ENCODE assay signal across 16 cellular contexts in genomic region chr1:47190807-47191206, GRCh38. TPM values are rescaled to one million over a fixed set of nuclear protein-coding genes. Genes with fewer than 3 reads are reported as not detected.
DNase-seq lines count a peak whose midpoint lies in the region; FAIRE-seq and TF ChIP-seq lines count a peak whose summit lies in the region.
"Had no signal": no experiment of that assay in that cellular context is flagged by ENCODE, and none has a peak within 500 bp of the region (broad histone marks: within the 10 kb centered on the region; RNA-seq: fewer than 3 reads in every experiment).

No MANE protein-coding gene starts in this region.

- H3K27ac Mint-ChIP-seq in astrocyte (ENCODE audit: unreplicated experiment), result peak overlapping the region; percentile 26
- peak overlapping the region; percentile 82 to 93 (median 93) for H3K27ac Mint-ChIP-seq in nephron
- H3K27ac Mint-ChIP-seq: activated naive CD4-positive, alpha-beta T cell treated with anti-CD3 and anti-CD28 coated beads, Interleukin-2, amount 10 ng/mL, durations not matched to agents 7 days and 5 days; T-helper 1 cell treated with Interleukin-12 subunit alpha and Interleukin-12 subunit beta and Interleukin-4 antibody, amounts not matched to agents 30 μg/mL and 1 μg/mL, for 36 hours had no signal

- TF ChIP-seq POLR2A in transverse colon (IDR thresholded peaks at IDR 0.05), result no peak

- H3K4me1 Mint-ChIP-seq in astrocyte (ENCODE audit: low read depth, unreplicated experiment) (peaks cover 20% of the 10 kb centered on the region), nephron (peaks cover 34% of the 10 kb centered on the region)
- H3K4me1 Mint-ChIP-seq: activated naive CD4-positive, alpha-beta T cell treated with anti-CD3 and anti-CD28 coated beads, Interleukin-2, amount 10 ng/mL, durations not matched to agents 7 days and 5 days had no signal

- H3K9me3 Mint-ChIP-seq in astrocyte (ENCODE audit: unreplicated experiment), result no peaks in the 10 kb centered on the region
- no peaks in the 10 kb centered on the region for H3K9me3 Mint-ChIP-seq in nephron
- H3K9me3 Mint-ChIP-seq: activated naive CD4-positive, alpha-beta T cell treated with anti-CD3 and anti-CD28 coated beads, Interleukin-2, amount 10 ng/mL, durations not matched to agents 7 days and 5 days; T-helper 1 cell treated with Interleukin-12 subunit alpha and Interleukin-12 subunit beta and Interleukin-4 antibody, amounts not matched to agents 30 μg/mL and 1 μg/mL, for 36 hours had no signal

- H3K36me3 Mint-ChIP-seq in astrocyte (ENCODE audit: low read depth, unreplicated experiment) (no peaks in the 10 kb centered on the region), nephron (ENCODE audit: low read depth) (no peaks in the 10 kb centered on the region)
- H3K36me3 Mint-ChIP-seq: activated naive CD4-positive, alpha-beta T cell treated with anti-CD3 and anti-CD28 coated beads, Interleukin-2, amount 10 ng/mL, durations not matched to agents 7 days and 5 days had no signal

- H3K9me3 ChIP-seq in astrocyte (ENCODE audit: insufficient read depth, low read depth, low read length) (no peaks in the 10 kb centered on the region), esophagus (ENCODE audit: control insufficient read depth in 2 of 2, insufficient read depth in 1 of 2, low read depth in 1 of 2, low read length in 1 of 2) (no peaks in the 10 kb centered on the region), transverse colon (no peaks in the 10 kb centered on the region)
- H3K9me3 ChIP-seq: BLaER1 treated with 17β-estradiol and CSF1 and Interleukin-3, amounts not matched to agents 10 nM and 100 nM had no signal

- WGBS in esophagus, 2 donors, result 90 to 93% methylated on average over 6 of the region's 6 CpGs
- 80% methylated on average over 5 of the region's 6 CpGs; no CpG with 5 or more reads in 1 of the 2 donors for WGBS in transverse colon (ENCODE audit: low coverage in 1 of 2), 2 donors

- intact Hi-C loops in transverse colon (cut with DNase I; ENCODE audit: low total_unique reads), result no loop called here

- no peak for TF ChIP-seq EP300 in transverse colon (IDR thresholded peaks at IDR 0.05; ENCODE audit: low read depth)

- no peak overlapping the region for H3K4me2 ChIP-seq in astrocyte (ENCODE audit: low read length)

- DNase-seq in astrocyte (ENCODE audit: low read depth) (no peak), transverse colon (no peak), KG1 (lab: John Stamatoyannopoulos, UW) (no peak), caudate nucleus (lab: John Stamatoyannopoulos, UW) (no peak)
- DNase-seq in activated naive CD4-positive, alpha-beta T cell treated with Interleukin-2 at 50 U/mL for 16 hours, result no peak
- DNase-seq: activated naive CD4-positive, alpha-beta T cell treated with anti-CD3 and anti-CD28 coated beads, Interleukin-2, amount 10 ng/mL, durations not matched to agents 7 days and 5 days; effector CD8-positive, alpha-beta T cell; NCI-H146; NCI-H2227 treated with DMSO at 0.1 percent for 48 hours; NK-92 treated with Interleukin-12 subunit alpha and Interleukin-12 subunit beta, amount 100 ng/mL, for 24 hours had no signal

- H2AFZ ChIP-seq in astrocyte (ENCODE audit: low read depth, low read length), result peak overlapping the region; percentile 60

- H3K36me3 ChIP-seq in astrocyte (ENCODE audit: insufficient read depth, low read length) (no peaks in the 10 kb centered on the region), esophagus (ENCODE audit: control insufficient read depth in 2 of 2, insufficient read depth in 2 of 2, low read length in 1 of 2) (no peaks in the 10 kb centered on the region), transverse colon (no peaks in the 10 kb centered on the region)
- H3K36me3 ChIP-seq: BLaER1 treated with 17β-estradiol and CSF1 and Interleukin-3, amounts not matched to agents 10 nM and 100 nM; brain microvascular endothelial cell had no signal

- H3K27ac ChIP-seq in astrocyte (ENCODE audit: low read depth, low read length), result no peak overlapping the region
- peak overlapping the region; percentile 93 to 96 for H3K27ac ChIP-seq in esophagus (ENCODE audit: low read depth in 2 of 2, low read length in 1 of 2)
- peak overlapping the region; percentile 71 to 86 (median 81) for H3K27ac ChIP-seq in transverse colon
- no peak overlapping the region for H3K27ac ChIP-seq in caudate nucleus (ENCODE audit: low read depth, low read length)
- H3K27ac ChIP-seq: brain microvascular endothelial cell had no signal

- no peak for FAIRE-seq in astrocyte (lab: Jason Lieb, UNC)

- H4K20me1 ChIP-seq in astrocyte (ENCODE audit: insufficient read depth, low read length), result no peaks in the 10 kb centered on the region
- H4K20me1 ChIP-seq: BLaER1 treated with 17β-estradiol and CSF1 and Interleukin-3, amounts not matched to agents 10 nM and 100 nM had no signal

- in situ Hi-C loops in transverse colon (cut with MboI; ENCODE audit: low pct_ligation_motif_present in 1 of 4, low pct_unique_long_range_greater_than_20kb in 1 of 4, low sequenced_read_pairs in 3 of 4), result loop anchor here (10.0 to 25.0 kb wide), 3 partner anchors 74 to 521 kb away; partner anchors contain the start of gene FOXE3 (in 2 of the 4)

- H3K27me3 Mint-ChIP-seq in astrocyte (ENCODE audit: low read depth, unreplicated experiment) (peaks cover 43% of the 10 kb centered on the region), nephron (ENCODE audit: low read depth) (peaks cover 24% of the 10 kb centered on the region)

- H3K4me3 ChIP-seq in astrocyte (ENCODE audit: insufficient read depth, low read depth, low read length), result no peak overlapping the region
- no peak overlapping the region for H3K4me3 ChIP-seq in esophagus (ENCODE audit: low read depth in 1 of 2, low read length in 2 of 2)
- no peak overlapping the region for H3K4me3 ChIP-seq in transverse colon
- H3K4me3 ChIP-seq: BLaER1 treated with 17β-estradiol and CSF1 and Interleukin-3, amounts not matched to agents 10 nM and 100 nM had no signal

- H3K4me3 Mint-ChIP-seq in astrocyte (ENCODE audit: unreplicated experiment), result no peak overlapping the region
- H3K4me3 Mint-ChIP-seq in nephron, result no peak overlapping the region
- H3K4me3 Mint-ChIP-seq: activated naive CD4-positive, alpha-beta T cell treated with anti-CD3 and anti-CD28 coated beads, Interleukin-2, amount 10 ng/mL, durations not matched to agents 7 days and 5 days; T-helper 1 cell treated with Interleukin-12 subunit alpha and Interleukin-12 subunit beta and Interleukin-4 antibody, amounts not matched to agents 30 μg/mL and 1 μg/mL, for 36 hours had no signal

- H3K27me3 ChIP-seq in astrocyte (ENCODE audit: insufficient read depth, low read length) (peaks cover 7% of the 10 kb centered on the region), esophagus (ENCODE audit: control insufficient read depth in 1 of 2, insufficient read depth in 2 of 2, low read length in 2 of 2) (no peaks in the 10 kb centered on the region), transverse colon (no peaks in the 10 kb centered on the region)
- H3K27me3 ChIP-seq: BLaER1 treated with 17β-estradiol and CSF1 and Interleukin-3, amounts not matched to agents 10 nM and 100 nM had no signal

- peaks cover 6% of the 10 kb centered on the region for H3K4me1 ChIP-seq in astrocyte (ENCODE audit: insufficient read depth, low read length)
- peaks cover 2 to 23% of the 10 kb centered on the region in 2 donors for H3K4me1 ChIP-seq in esophagus (ENCODE audit: control insufficient read depth in 2 of 2, insufficient read depth in 2 of 2, low read length in 1 of 2)
- H3K4me1 ChIP-seq in transverse colon, result peaks cover 7 to 46% (median 42%) of the 10 kb centered on the region in 4 donors

- H3K9ac ChIP-seq in astrocyte (ENCODE audit: low read length), result no peak overlapping the region

- H3K79me2 ChIP-seq in astrocyte (ENCODE audit: insufficient read depth, low read length), result no peaks in the 10 kb centered on the region

- TF ChIP-seq CTCF in astrocyte (IDR thresholded peaks at IDR 0.05; ENCODE audit: insufficient read depth, low read depth, low read length) (no peak), nephron (IDR thresholded peaks at IDR 0.05; ENCODE audit: unreplicated experiment in 3 of 3) (no peak), transverse colon (IDR thresholded peaks at IDR 0.05) (no peak)

RNA-seq across cellular contexts. Expression of gene PDZK1IP1, which starts 1.0 kb away (rescaled TPM):
- total RNA-seq in astrocyte, result 0.34 TPM in 1 of 2 replicates, not detected in the other
- 100 to 1,000 TPM; 126 to 148 TPM for polyA plus RNA-seq in esophagus
- total RNA-seq in transverse colon, result 100 to 1,000 TPM in 2 of 4 donors, 10 to 100 TPM in 2; 16.5 to 228 (median 148) TPM

RNA-seq across cellular contexts. Expression of gene TAL1, which starts 41.2 kb away (rescaled TPM):
- total RNA-seq in astrocyte (0.14 and 0.17 TPM in 2 replicates), transverse colon (1 to 10 TPM in 2 of 4 donors, under 1 TPM in 2; 0.80 to 7.9 (median 1.9) TPM)
- polyA plus RNA-seq in esophagus, result 1 to 10 TPM in 1 of 2 donors, under 1 TPM in 1; 0.82 to 1.1 TPM
- total RNA-seq: fibroblast of villous mesenchyme had no signal

RNA-seq across cellular contexts. Expression of gene CYP4A22, which starts 53.6 kb away (rescaled TPM):
- total RNA-seq in astrocyte, result not detected in 2 replicates
- polyA plus RNA-seq in esophagus, result under 1 TPM in 1 of 2 donors, not detected in 1; 0.02 TPM
- not detected for total RNA-seq in transverse colon
- total RNA-seq: fibroblast of villous mesenchyme had no signal

Comparison
In these comparisons a context has a peak if more than half of its experiments do, and no peak if none do; other contexts are left out.
1. H3K27ac ChIP-seq: peak in esophagus (2 of 2) and transverse colon (4 of 4); none in astrocyte (single experiment) and caudate nucleus (single experiment).
2. RNA of gene PDZK1IP1, which starts 1.0 kb away (total RNA-seq): 16.5 to 228 TPM in transverse colon; 0.34 TPM in astrocyte; every median in the first group is over 10 times any median in the second.